In the genomic region with DNA sequence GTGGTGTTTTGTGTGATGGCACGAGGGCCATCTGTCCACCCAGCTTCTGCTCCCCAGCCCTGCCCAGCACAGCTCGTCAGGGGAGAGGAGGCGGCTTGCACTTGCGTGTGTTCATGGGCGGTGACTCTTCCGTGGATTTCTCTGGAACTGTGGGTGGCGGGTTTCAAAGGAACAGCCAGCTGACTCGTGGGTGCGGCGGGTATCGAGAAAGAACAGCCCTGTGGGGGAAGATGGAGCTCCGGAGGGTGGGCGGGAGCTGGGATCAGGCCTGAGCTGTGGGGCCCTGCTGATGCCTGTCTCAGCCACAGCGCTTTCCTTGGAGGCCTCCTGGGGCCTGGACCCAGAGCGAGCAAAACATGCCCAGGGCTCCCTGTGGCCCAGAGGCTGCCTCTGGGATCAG, we compare ENCODE assay signal across 13 cellular contexts. TPM values are rescaled to one million over a fixed set of nuclear protein-coding genes. Genes with fewer than 3 reads are reported as not detected.
DNase-seq lines count a peak whose midpoint lies in the region; ATAC-seq, FAIRE-seq and TF ChIP-seq lines count a peak whose summit lies in the region.
"Had no signal": no experiment of that assay in that cellular context is flagged by ENCODE, and none has a peak within 500 bp of the region (broad histone marks: within the 10 kb centered on the region; RNA-seq: fewer than 3 reads in every experiment).

No MANE protein-coding gene starts in this region.

- H3K9ac ChIP-seq in H1 (replicated peaks in 1 of 4; ENCODE audit: extremely low read depth in 1 of 4, low read depth in 3 of 4, low read length in 3 of 4): no peak overlapping the region

- no peak for TF ChIP-seq POLR2A in H1 (IDR thresholded peaks at IDR 0.05; ENCODE audit: control extremely low read depth in 1 of 2, low read depth in 2 of 2, low read length in 2 of 2)

- WGBS in H1 (ENCODE audit: extremely low coverage in 1 of 2, insufficient coverage in 1 of 2, insufficient read length in 1 of 2, insufficient replicate concordance in 2 of 2, low coverage in 1 of 2, low lambda C conversion rate in 2 of 2, missing lambda C conversion rate in 1 of 2), 2 experiments: 87% methylated on average over 12 of the region's 15 CpGs; no CpG with 5 or more reads in 1 of the 2 experiments

- no peak overlapping the region for H3K4me3 ChIP-seq in H1 (ENCODE audit: extremely low read depth in 1 of 4, insufficient read depth in 2 of 4, low read depth in 3 of 4, low read length in 4 of 4)
- H3K4me3 ChIP-seq in A673 (ENCODE audit: low read depth, low read length, poor library complexity, severe bottlenecking): no peak overlapping the region

- intact Hi-C loops in A673 (cut with micrococcal nuclease; ENCODE audit: unreplicated experiment): no loop called here

- H2BK15ac ChIP-seq in H1 (ENCODE audit: low read length): no peak overlapping the region

- TF ChIP-seq EP300 in H1 (IDR thresholded peaks at IDR 0.05; ENCODE audit: borderline replicate concordance in 1 of 2, low read depth in 2 of 2, low read length in 2 of 2): no peak

- no peak for ATAC-seq in natural killer cell treated with Interleukin-12 subunit alpha and Interleukin-12 subunit beta and Interleukin-15 and Interleukin-18, amount 100 ng/mL, for 72 hours
- ATAC-seq in WTC11 (no peak), HG03135 (IDR thresholded peaks at IDR 0.05; ENCODE audit: unreplicated experiment) (no peak)

- H3K27me3 Mint-ChIP-seq in natural killer cell treated with Interleukin-12 subunit alpha and Interleukin-12 subunit beta and Interleukin-15 and Interleukin-18, amount 100 ng/mL, for 72 hours: no peaks in the 10 kb centered on the region
- no peaks in the 10 kb centered on the region; the same call in 1 of the 2 replicates for H3K27me3 Mint-ChIP-seq in WTC11 (ENCODE audit: low read depth)

- no peak overlapping the region for H3K56ac ChIP-seq in H1 (replicated peaks; ENCODE audit: insufficient read length, low read depth, low read length)

- no peak overlapping the region for H2BK120ac ChIP-seq in H1 (replicated peaks; ENCODE audit: low read depth, low read length)

- 0 out of 2 replicates have a peak overlapping the region, but pooled peaks have one; percentile 39 for H2BK12ac ChIP-seq in H1 (ENCODE audit: low read depth, low read length)

- no peaks in the 10 kb centered on the region for H3K23me2 ChIP-seq in H1 (ENCODE audit: low read depth, low read length)

- H4K5ac ChIP-seq in H1 (ENCODE audit: insufficient read length, low read depth, low read length): no peak overlapping the region

- no peak overlapping the region for H2AFZ ChIP-seq in H1 (ENCODE audit: low read length)

- no peaks in the 10 kb centered on the region for H4K20me1 ChIP-seq in H1 (replicated peaks in 1 of 2; ENCODE audit: control insufficient read depth in 1 of 2, insufficient read depth in 2 of 2, low read length in 2 of 2)

- H3K4me1 ChIP-seq in H1 (replicated peaks in 1 of 4; ENCODE audit: control insufficient read depth in 3 of 4, insufficient read depth in 4 of 4, low read length in 3 of 4) (peaks cover 0 to 4% (median 1%) of the 10 kb centered on the region in 4 experiments; a peak in 3 of 7 replicates), A673 (ENCODE audit: insufficient read depth, low read length, poor library complexity, severe bottlenecking) (no peaks in the 10 kb centered on the region)

- no peak overlapping the region for H2BK20ac ChIP-seq in H1 (ENCODE audit: low read length)

- H3K23ac ChIP-seq in H1 (ENCODE audit: insufficient read length): no peak overlapping the region

- no peak overlapping the region for H3K4ac ChIP-seq in H1 (replicated peaks; ENCODE audit: insufficient read length, low read depth, low read length)

- H3K9me3 Mint-ChIP-seq in natural killer cell treated with Interleukin-12 subunit alpha and Interleukin-12 subunit beta and Interleukin-15 and Interleukin-18, amount 100 ng/mL, for 72 hours: no peaks in the 10 kb centered on the region
- no peaks in the 10 kb centered on the region for H3K9me3 Mint-ChIP-seq in WTC11

- TF ChIP-seq CTCF in H1 (IDR thresholded peaks at IDR 0.05; ENCODE audit: control extremely low read depth in 1 of 3, insufficient read depth in 1 of 3, low read depth in 1 of 3, low read length in 3 of 3): no peak
- TF ChIP-seq CTCF in A673 (conservative IDR thresholded peaks at IDR 0.05; ENCODE audit: low read depth, low read length): no peak
- no peak for TF ChIP-seq CTCF in WTC11 (IDR thresholded peaks at IDR 0.05)

- H3K14ac ChIP-seq in H1 (ENCODE audit: insufficient read length): no peak overlapping the region

- CTCF ChIA-PET in H1 (lab: Charles Lee; ENCODE audit: partially characterized antibody) (interaction anchor here (0.6 to 1.2 kb wide), 7 partner anchors 9 to 409 kb away, joined by 3 to 9 read pairs (median 3); no protein-coding TSS in a partner anchor), A673 (lab: Charles Lee) (no interaction called here), WTC11 (lab: Charles Lee) (interaction anchor here (0.6 to 1.7 kb wide), 4 partner anchors 32 to 187 kb away, joined by 3 to 4 read pairs (median 3); a partner anchor contains a TSS)

- FAIRE-seq in HTR-8/SVneo (lab: Jason Lieb, UNC): peak; percentile 9
- no peak for FAIRE-seq in H1 (lab: Jason Lieb, UNC)

- H3K18ac ChIP-seq in H1 (ENCODE audit: extremely low read depth, low read length): no peak overlapping the region

- H3K36me3 ChIP-seq in H1 (ENCODE audit: control insufficient read depth in 2 of 4, insufficient read depth in 4 of 4, low read length in 3 of 4) (no peaks in the 10 kb centered on the region), A673 (ENCODE audit: insufficient read depth, low read length, poor library complexity, severe bottlenecking) (no peaks in the 10 kb centered on the region)

- H3K9me3 ChIP-seq in H1 (ENCODE audit: insufficient read depth in 2 of 2, low read depth in 1 of 2, low read length in 1 of 2) (no peaks in the 10 kb centered on the region), A673 (ENCODE audit: low read depth, low read length, poor library complexity, severe bottlenecking) (no peaks in the 10 kb centered on the region)

- H3K36me3 Mint-ChIP-seq in natural killer cell treated with Interleukin-12 subunit alpha and Interleukin-12 subunit beta and Interleukin-15 and Interleukin-18, amount 100 ng/mL, for 72 hours: no peaks in the 10 kb centered on the region
- no peaks in the 10 kb centered on the region for H3K36me3 Mint-ChIP-seq in WTC11

- H3K27me3 ChIP-seq in H1 (replicated peaks in 1 of 4; ENCODE audit: control insufficient read depth in 3 of 4, extremely low read depth in 1 of 4, insufficient read depth in 3 of 4, low read length in 3 of 4): no peaks in the 10 kb centered on the region
- H3K27me3 ChIP-seq in A673 (replicated peaks; ENCODE audit: insufficient read depth, low read depth, low read length, poor library complexity): no peaks in the 10 kb centered on the region

- H2AK5ac ChIP-seq in H1 (ENCODE audit: low read depth, low read length): no peak overlapping the region

- no peak for DNase-seq in HTR-8/SVneo (ENCODE audit: insufficient read length, low spot score)
- no peak for DNase-seq in H1 (ENCODE audit: low read depth in 1 of 2, low spot score in 2 of 2)
- DNase-seq in nucleus accumbens (lab: John Stamatoyannopoulos, UW): peak in 46 of 56 donors; percentile 12 to 90 (median 62)
- no peak for DNase-seq in A673 (ENCODE audit: low spot score)
- no peak for DNase-seq in natural killer cell treated with Interleukin-12 subunit alpha and Interleukin-12 subunit beta and Interleukin-15 and Interleukin-18, amount 100 ng/mL, for 72 hours (ENCODE audit: low spot score)
- no peak for DNase-seq in WTC11 (ENCODE audit: low spot score)
- DNase-seq: COR-L47, NCI-H1048, NCI-H1694 treated with DMSO at 0.1 percent for 48 hours, NCI-H446 had no signal

- H3K4me3 Mint-ChIP-seq in natural killer cell treated with Interleukin-12 subunit alpha and Interleukin-12 subunit beta and Interleukin-15 and Interleukin-18, amount 100 ng/mL, for 72 hours: no peak overlapping the region
- H3K4me3 Mint-ChIP-seq in WTC11: no peak overlapping the region

- POLR2A ChIA-PET in H1 (lab: Charles Lee; ENCODE audit: partially characterized antibody): interaction anchor here (1.2 to 4.2 kb wide), 2 partner anchors 9 to 14 kb away, joined by 3 to 15 read pairs; a partner anchor contains a TSS
- POLR2A ChIA-PET in A673 (lab: Charles Lee; ENCODE audit: low non-redundant PET): no interaction called here
- POLR2A ChIA-PET in WTC11 (lab: Charles Lee): interaction anchor here (0.7 to 1.6 kb wide), 2 partner anchors 10 to 61 kb away, joined by 3 to 5 read pairs; no protein-coding TSS in a partner anchor

- no TSS peak for BruUV-seq in A673 (replicated peaks; lab: Mats Ljungman, UMichigan)

- H3K79me2 ChIP-seq in H1 (ENCODE audit: control insufficient read depth in 1 of 2, insufficient read depth in 2 of 2, low read length in 2 of 2): no peaks in the 10 kb centered on the region

- TF ChIP-seq RAD21 in H1 (IDR thresholded peaks at IDR 0.05 in 1 of 2, conservative IDR thresholded peaks at IDR 0.05 in 1 of 2; ENCODE audit: low read depth in 2 of 2, low read length in 2 of 2): no peak

- no peak overlapping the region for H4K91ac ChIP-seq in H1 (replicated peaks; ENCODE audit: insufficient read length, low read length)

- no peaks in the 10 kb centered on the region for H3K4me1 Mint-ChIP-seq in natural killer cell treated with Interleukin-12 subunit alpha and Interleukin-12 subunit beta and Interleukin-15 and Interleukin-18, amount 100 ng/mL, for 72 hours (ENCODE audit: low read depth in 2 of 2)
- no peaks in the 10 kb centered on the region for H3K4me1 Mint-ChIP-seq in WTC11

- no peak overlapping the region for H2BK5ac ChIP-seq in H1 (ENCODE audit: low read depth, low read length)

- H3K27ac Mint-ChIP-seq in natural killer cell treated with Interleukin-12 subunit alpha and Interleukin-12 subunit beta and Interleukin-15 and Interleukin-18, amount 100 ng/mL, for 72 hours: no peak overlapping the region
- H3K27ac Mint-ChIP-seq in WTC11: no peak overlapping the region

- H4K8ac ChIP-seq in H1 (ENCODE audit: extremely low read depth, insufficient read depth, low read length): no peak overlapping the region

- H3K27ac ChIP-seq in H1 (ENCODE audit: low read depth, low read length) (no peak overlapping the region; the same call in 1 of the 2 replicates), temporal lobe (ENCODE audit: low read depth, low read length) (peak overlapping the region; percentile 96), A673 (ENCODE audit: low read depth, low read length, poor library complexity, severe bottlenecking) (no peak overlapping the region)
- H3K27ac ChIP-seq: C4-2B had no signal

- H3K4me2 ChIP-seq in H1 (ENCODE audit: insufficient read depth in 1 of 2, low read depth in 2 of 2, low read length in 2 of 2): no peak overlapping the region

- no peaks in the 10 kb centered on the region for H3K79me1 ChIP-seq in H1 (ENCODE audit: low read depth, low read length)

RNA-seq across cellular contexts. Expression of a gene that starts 13.2 kb away (rescaled TPM):
- 13.2 and 13.6 TPM in 2 replicates for total RNA-seq in H1 (2021; fragmentation: NEBNext Ultra II Directional; extraction: Animal tissue kit (Norgen Biotek cat#: 25700))
- 10.1 and 13.6 TPM in 2 replicates for polyA plus RNA-seq in H1 (2011; rRNA removed)
- polyA plus RNA-seq in H1 (2011; cell fraction: cytosol; rRNA removed): 11.1 TPM
- 22.2 TPM for polyA plus RNA-seq in H1 (2011; cell fraction: nucleus; rRNA removed)
- 6.7 to 12.4 TPM (median 10.6 TPM) in 4 replicates for polyA plus RNA-seq in H1 (2012, experiment 1 of 2)
- polyA plus RNA-seq in H1 (2012, experiment 2 of 2): 7.6 TPM
- 11.8 TPM for polyA plus RNA-seq in H1 (2013, experiment 1 of 2)
- polyA plus RNA-seq in H1 (2013, experiment 2 of 2): 10.6 TPM
- 6.0 and 7.2 TPM in 2 replicates for polyA minus RNA-seq in H1 (2011; rRNA and poly(A)+ RNA removed)
- polyA minus RNA-seq in H1 (2011; cell fraction: cytosol; rRNA and poly(A)+ RNA removed): 4.6 TPM
- polyA minus RNA-seq in H1 (2011; cell fraction: nucleus; rRNA and poly(A)+ RNA removed): 10.6 TPM
- total RNA-seq in temporal lobe (8.6 TPM), A673 (2021) (11.7 and 11.9 TPM in 2 replicates), WTC11 (2021) (9.3 to 12.5 TPM (median 10.7 TPM) in 3 replicates)
- total RNA-seq in natural killer cell treated with Interleukin-12 subunit alpha and Interleukin-12 subunit beta and Interleukin-15 and Interleukin-18, amount 100 ng/mL, for 72 hours: 10 to 100 TPM; 10.1 to 17.4 TPM

RNA-seq across cellular contexts. Expression of a gene that starts 45.2 kb away (rescaled TPM):
- 6.7 and 10.6 TPM in 2 replicates for total RNA-seq in H1 (2021; fragmentation: NEBNext Ultra II Directional; extraction: Animal tissue kit (Norgen Biotek cat#: 25700))
- polyA plus RNA-seq in H1 (2011; rRNA removed): 9.9 and 11.0 TPM in 2 replicates
- polyA plus RNA-seq in H1 (2011; cell fraction: cytosol; rRNA removed): 11.4 TPM
- 6.9 TPM for polyA plus RNA-seq in H1 (2011; cell fraction: nucleus; rRNA removed)
- polyA plus RNA-seq in H1 (2012, experiment 1 of 2): 4.8 to 10.2 TPM (median 9.6 TPM) in 4 replicates
- 21.5 TPM for polyA plus RNA-seq in H1 (2012, experiment 2 of 2)
- polyA plus RNA-seq in H1 (2013, experiment 1 of 2): 10.1 TPM
- 15.1 TPM for polyA plus RNA-seq in H1 (2013, experiment 2 of 2)
- 5.7 and 7.5 TPM in 2 replicates for polyA minus RNA-seq in H1 (2011; rRNA and poly(A)+ RNA removed)
- polyA minus RNA-seq in H1 (2011; cell fraction: cytosol; rRNA and poly(A)+ RNA removed): 5.3 TPM
- polyA minus RNA-seq in H1 (2011; cell fraction: nucleus; rRNA and poly(A)+ RNA removed): 7.6 TPM
- total RNA-seq in temporal lobe (7.9 TPM), A673 (2021) (not detected in 2 replicates), WTC11 (2021) (1.4 to 1.8 TPM (median 1.8 TPM) in 3 replicates)
- total RNA-seq in natural killer cell treated with Interleukin-12 subunit alpha and Interleukin-12 subunit beta and Interleukin-15 and Interleukin-18, amount 100 ng/mL, for 72 hours: not detected

RNA-seq across cellular contexts. Expression of a gene that starts 51.1 kb away (rescaled TPM):
- total RNA-seq in H1 (2021; fragmentation: NEBNext Ultra II Directional; extraction: Animal tissue kit (Norgen Biotek cat#: 25700)): 34.8 and 35.7 TPM in 2 replicates
- 45.7 and 46.5 TPM in 2 replicates for polyA plus RNA-seq in H1 (2011; rRNA removed)
- polyA plus RNA-seq in H1 (2011; cell fraction: cytosol; rRNA removed): 42.0 TPM
- 51.3 TPM for polyA plus RNA-seq in H1 (2011; cell fraction: nucleus; rRNA removed)
- 24.1 to 36.4 TPM (median 33.7 TPM) in 4 replicates for polyA plus RNA-seq in H1 (2012, experiment 1 of 2)
- polyA plus RNA-seq in H1 (2012, experiment 2 of 2): 47.3 TPM
- polyA plus RNA-seq in H1 (2013, experiment 1 of 2): 48.4 TPM
- polyA plus RNA-seq in H1 (2013, experiment 2 of 2): 53.2 TPM
- 81.3 and 93.9 TPM in 2 replicates for polyA minus RNA-seq in H1 (2011; rRNA and poly(A)+ RNA removed)
- polyA minus RNA-seq in H1 (2011; cell fraction: cytosol; rRNA and poly(A)+ RNA removed): 18.3 TPM
- polyA minus RNA-seq in H1 (2011; cell fraction: nucleus; rRNA and poly(A)+ RNA removed): 43.5 TPM
- total RNA-seq in temporal lobe (8.6 TPM), A673 (2021) (29.5 and 29.8 TPM in 2 replicates), WTC11 (2021) (25.7 to 31.4 TPM (median 26.2 TPM) in 3 replicates)
- total RNA-seq in natural killer cell treated with Interleukin-12 subunit alpha and Interleukin-12 subunit beta and Interleukin-15 and Interleukin-18, amount 100 ng/mL, for 72 hours: 10 to 100 TPM; 24.3 to 37.3 TPM

Comparison
In these comparisons a context has a peak if more than half of its experiments do, and no peak if none do; other contexts are left out.
1. DNase-seq: peak in nucleus accumbens (46 of 56); none in HTR-8/SVneo (single experiment), H1 (0 of 2), A673 (single experiment), natural killer cell treated with Interleukin-12 subunit alpha and Interleukin-12 subunit beta and Interleukin-15 and Interleukin-18, amount 100 ng/mL, for 72 hours (single experiment) and WTC11 (single experiment).